11 cellular contexts compared by ENCODE assay signal in the genomic region with DNA sequence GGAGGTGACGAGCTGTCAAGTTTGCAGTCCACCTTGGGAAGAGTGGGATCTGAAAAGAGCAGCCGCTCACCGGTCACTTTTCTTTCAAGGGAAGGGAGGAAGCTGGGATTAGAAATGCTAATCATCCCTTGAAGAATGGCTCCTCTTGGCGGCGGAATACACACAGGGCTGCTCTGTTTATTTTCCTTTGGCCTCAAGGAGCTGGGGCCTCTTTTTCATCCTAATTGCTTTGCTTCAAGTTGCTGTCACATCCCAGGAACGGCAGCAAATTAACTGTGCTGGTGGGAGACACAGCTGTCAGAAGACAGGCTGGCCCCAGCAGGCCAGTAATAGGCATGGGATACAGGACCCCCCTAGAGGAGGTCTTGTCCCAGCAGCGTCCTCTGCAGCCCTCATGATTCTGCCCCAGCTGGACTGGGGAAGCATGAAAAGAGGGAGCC. TPM values are rescaled to one million over a fixed set of nuclear protein-coding genes. Genes with fewer than 3 reads are reported as not detected.
DNase-seq lines count a peak whose midpoint lies in the region; ATAC-seq and TF ChIP-seq lines count a peak whose summit lies in the region.
"Had no signal": no experiment of that assay in that cellular context is flagged by ENCODE, and none has a peak within 500 bp of the region (broad histone marks: within the 10 kb centered on the region; RNA-seq: fewer than 3 reads in every experiment).

No MANE protein-coding gene starts in this region.

- H3K9me2 ChIP-seq in GM23338 (ENCODE audit: insufficient read depth), result no peaks in the 10 kb centered on the region

- H3K9me3 ChIP-seq in gastroesophageal sphincter (no peaks in the 10 kb centered on the region), psoas muscle (no peaks in the 10 kb centered on the region)

- no peaks in the 10 kb centered on the region for H3K79me2 ChIP-seq in GM23338 (replicated peaks; ENCODE audit: insufficient read depth)

- TF ChIP-seq POLR2A in gastroesophageal sphincter (IDR thresholded peaks at IDR 0.05), result no peak

- intact Hi-C loops in psoas muscle (cut with DNase I), result no loop called here

- H3K36me3 Mint-ChIP-seq in GM23338 (ENCODE audit: low read depth), result no peaks in the 10 kb centered on the region; the same call in 2 of the 3 replicates
- H3K36me3 Mint-ChIP-seq: activated naive CD8-positive, alpha-beta T cell treated with anti-CD3 and anti-CD28 coated beads for 36 hours had no signal

- H3K4me2 ChIP-seq in GM23338, result peak overlapping the region; percentile 75

- no peaks in the 10 kb centered on the region for H4K20me1 ChIP-seq in GM23338 (replicated peaks; ENCODE audit: insufficient read depth)

- H3F3A ChIP-seq in GM23338 (replicated peaks; ENCODE audit: low read depth), result peaks cover 26% of the 10 kb centered on the region

- H3K4me3 ChIP-seq in GM23338, result peak overlapping the region; percentile 42
- no peak overlapping the region for H3K4me3 ChIP-seq in gastroesophageal sphincter
- no peak overlapping the region for H3K4me3 ChIP-seq in psoas muscle

- H3K27me3 Mint-ChIP-seq in GM23338 (ENCODE audit: insufficient read depth, low read depth, poor library complexity), result peaks cover 14% of the 10 kb centered on the region

- TF ChIP-seq EP300 in gastroesophageal sphincter (IDR thresholded peaks at IDR 0.05), result no peak

- H3K4me3 Mint-ChIP-seq in GM23338, result peak overlapping the region; percentile 18
- H3K4me3 Mint-ChIP-seq: activated naive CD8-positive, alpha-beta T cell treated with anti-CD3 and anti-CD28 coated beads for 36 hours had no signal

- TF ChIP-seq CTCF in GM23338 (conservative IDR thresholded peaks at IDR 0.05; ENCODE audit: low read depth in 2 of 2) (peak; percentile 37 to 54), VCaP (conservative IDR thresholded peaks at IDR 0.05) (peak; percentile 15; the same call in 1 of the 2 replicates), gastroesophageal sphincter (IDR thresholded peaks at IDR 0.05) (peak in 3 of 4 experiments; percentile 49 to 68 (median 62)), psoas muscle (IDR thresholded peaks at IDR 0.05) (peak; percentile 28)

- DNase-seq in GM23338 (ENCODE audit: low spot score), result peak; percentile 75
- no peak for DNase-seq in psoas muscle
- no peak for DNase-seq in AG08395 (ENCODE audit: low spot score)
- no peak for DNase-seq in stimulated activated naive CD4-positive, alpha-beta T cell (lab: John Stamatoyannopoulos, UW)
- DNase-seq in NOMO-1 treated with dmso at 0.1 percent for 144 hours (lab: John Stamatoyannopoulos, UW; ENCODE audit: unreplicated experiment), result no peak
- DNase-seq: NCI-H510A had no signal

- WGBS in gastroesophageal sphincter (ENCODE audit: low coverage in 1 of 2), 2 donors, result 0 to 4% methylated on average over 5 to 6 of the region's 7 CpGs
- 45 to 55% (median 50%) methylated on average over 7 of the region's 7 CpGs for WGBS in psoas muscle, 3 donors

- H3K36me3 ChIP-seq in GM23338 (ENCODE audit: insufficient read depth), result no peaks in the 10 kb centered on the region
- H3K36me3 ChIP-seq in gastroesophageal sphincter, result no peaks in the 10 kb centered on the region
- H3K36me3 ChIP-seq in psoas muscle (ENCODE audit: insufficient read depth in 1 of 2, low read depth in 1 of 2), result no peaks in the 10 kb centered on the region

- H3K9me3 Mint-ChIP-seq in GM23338, result no peaks in the 10 kb centered on the region
- H3K9me3 Mint-ChIP-seq: activated naive CD8-positive, alpha-beta T cell treated with anti-CD3 and anti-CD28 coated beads for 36 hours had no signal

- H2AFZ ChIP-seq in GM23338, result peak overlapping the region; percentile 86

- H3K27ac Mint-ChIP-seq in GM23338, result no peak overlapping the region
- H3K27ac Mint-ChIP-seq: activated naive CD8-positive, alpha-beta T cell treated with anti-CD3 and anti-CD28 coated beads for 36 hours had no signal

- H3K27ac ChIP-seq in GM23338 (ENCODE audit: low read depth) (peak overlapping the region; percentile 84), VCaP (no peak overlapping the region), gastroesophageal sphincter (peak overlapping the region; percentile 51 to 89 (median 84)), psoas muscle (peak overlapping the region; percentile 50)

- 0 out of 2 replicates have a peak, but pooled peaks cover 3% of the 10 kb centered on the region for H3K27me3 ChIP-seq in GM23338 (ENCODE audit: insufficient read depth)
- no peaks in the 10 kb centered on the region for H3K27me3 ChIP-seq in gastroesophageal sphincter
- no peaks in the 10 kb centered on the region for H3K27me3 ChIP-seq in psoas muscle (ENCODE audit: insufficient read depth in 3 of 3, low read length in 2 of 3)

- peaks cover 66% of the 10 kb centered on the region for H3K4me1 Mint-ChIP-seq in GM23338

- ATAC-seq in GM23338 (peak; percentile 50), gastroesophageal sphincter (no peak), psoas muscle (peak in 1 of 4 donors; percentile 19), GM21737 (IDR thresholded peaks at IDR 0.05; ENCODE audit: unreplicated experiment) (no peak)

- peaks cover 44% of the 10 kb centered on the region for H3K4me1 ChIP-seq in GM23338 (ENCODE audit: insufficient read depth)
- H3K4me1 ChIP-seq in gastroesophageal sphincter, result peaks cover 11 to 87% (median 47%) of the 10 kb centered on the region in 3 donors
- peaks cover 64% of the 10 kb centered on the region for H3K4me1 ChIP-seq in psoas muscle

TF ChIP-seq in GM23338, 12 proteins besides CTCF, POLR2A, EP300 and RAD21:
- no peak for TF ChIP-seq JUNB (IDR thresholded peaks at IDR 0.05; ENCODE audit: unreplicated experiment)
- no peak for TF ChIP-seq STAT1 (IDR thresholded peaks at IDR 0.05; ENCODE audit: unreplicated experiment)
- TF ChIP-seq ZNF331 (CRISPR knock-in tag; IDR thresholded peaks at IDR 0.05; ENCODE audit: low read depth), result no peak
- TF ChIP-seq, protein P1, sequence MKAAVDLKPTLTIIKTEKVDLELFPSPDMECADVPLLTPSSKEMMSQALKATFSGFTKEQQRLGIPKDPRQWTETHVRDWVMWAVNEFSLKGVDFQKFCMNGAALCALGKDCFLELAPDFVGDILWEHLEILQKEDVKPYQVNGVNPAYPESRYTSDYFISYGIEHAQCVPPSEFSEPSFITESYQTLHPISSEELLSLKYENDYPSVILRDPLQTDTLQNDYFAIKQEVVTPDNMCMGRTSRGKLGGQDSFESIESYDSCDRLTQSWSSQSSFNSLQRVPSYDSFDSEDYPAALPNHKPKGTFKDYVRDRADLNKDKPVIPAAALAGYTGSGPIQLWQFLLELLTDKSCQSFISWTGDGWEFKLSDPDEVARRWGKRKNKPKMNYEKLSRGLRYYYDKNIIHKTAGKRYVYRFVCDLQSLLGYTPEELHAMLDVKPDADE (IDR thresholded peaks at IDR 0.05), result no peak
- TF ChIP-seq ZNF114 (CRISPR knock-in tag; IDR thresholded peaks at IDR 0.05), result no peak
- no peak for TF ChIP-seq EZH2 (IDR thresholded peaks at IDR 0.05; ENCODE audit: low read depth, unreplicated experiment)
- TF ChIP-seq CREB1 (CRISPR knock-in tag; IDR thresholded peaks at IDR 0.05; ENCODE audit: low read depth), result no peak
- no peak for TF ChIP-seq NANOG (IDR thresholded peaks at IDR 0.05; ENCODE audit: borderline replicate concordance)
- TF ChIP-seq EZH2phosphoT487 (IDR thresholded peaks at IDR 0.05; ENCODE audit: unreplicated experiment), result no peak
- no peak for TF ChIP-seq POLR2AphosphoS5 (IDR thresholded peaks at IDR 0.05; ENCODE audit: low read depth)
TF ChIP-seq in GM23338: peak in this region for 0.

RNA-seq across cellular contexts. Expression of gene KBTBD13, which starts 6.7 kb away (rescaled TPM):
- total RNA-seq in GM23338 (2014; rRNA removed; shearing (Covaris generic)), result not detected in 2 replicates
- 0.09 TPM in 1 of 2 replicates, not detected in the other for polyA plus RNA-seq in GM23338 (2016; fragmentation: Nextera tagmentation; extraction: Ambion mirVana)
- not detected for total RNA-seq in gastroesophageal sphincter
- total RNA-seq in psoas muscle, result 1 to 10 TPM; 1.3 to 5.7 (median 3.4) TPM
- polyA plus RNA-seq in psoas muscle, result 1 to 10 TPM in 2 of 3 donors, under 1 TPM in 1; 0.12 to 5.7 (median 1.2) TPM
- total RNA-seq: activated naive CD8-positive, alpha-beta T cell treated with anti-CD3 and anti-CD28 coated beads for 36 hours; subcutaneous adipose tissue had no signal

RNA-seq across cellular contexts. Expression of gene RASL12, which starts 15.5 kb away (rescaled TPM):
- 20.1 and 27.7 TPM in 2 replicates for total RNA-seq in GM23338 (2014; rRNA removed; shearing (Covaris generic))
- polyA plus RNA-seq in GM23338 (2016; fragmentation: Nextera tagmentation; extraction: Ambion mirVana) (4.5 and 5.4 TPM in 2 replicates), psoas muscle (1 to 10 TPM; 2.6 to 3.0 (median 3.0) TPM)
- total RNA-seq in gastroesophageal sphincter (100 to 1,000 TPM in 3 of 4 donors, 10 to 100 TPM in 1; 43.2 to 244 (median 179) TPM), psoas muscle (1 to 10 TPM; 2.5 to 6.3 (median 3.2) TPM)
- total RNA-seq: activated naive CD8-positive, alpha-beta T cell treated with anti-CD3 and anti-CD28 coated beads for 36 hours had no signal

RNA-seq across cellular contexts. Expression of gene UBAP1L, which starts 31.7 kb away (rescaled TPM):
- 1.4 and 1.5 TPM in 2 replicates for total RNA-seq in GM23338 (2014; rRNA removed; shearing (Covaris generic))
- 0.47 and 0.53 TPM in 2 replicates for polyA plus RNA-seq in GM23338 (2016; fragmentation: Nextera tagmentation; extraction: Ambion mirVana)
- 1 to 10 TPM in 3 of 4 donors, under 1 TPM in 1; 0.12 to 7.5 (median 3.0) TPM for total RNA-seq in gastroesophageal sphincter
- 1 to 10 TPM; 1.1 to 2.8 (median 1.9) TPM for total RNA-seq in psoas muscle
- polyA plus RNA-seq in psoas muscle, result 1 to 10 TPM in 1 of 3 donors, under 1 TPM in 2; 0.79 to 1.1 (median 0.90) TPM

RNA-seq across cellular contexts. Expression of gene SLC51B, which starts 38.1 kb away (rescaled TPM):
- total RNA-seq in GM23338 (2014; rRNA removed; shearing (Covaris generic)), result not detected in 2 replicates
- polyA plus RNA-seq in GM23338 (2016; fragmentation: Nextera tagmentation; extraction: Ambion mirVana) (not detected in 2 replicates), psoas muscle (under 1 TPM in 2 of 3 donors, not detected in 1; 0.04 to 0.07 TPM)
- total RNA-seq in gastroesophageal sphincter (not detected), psoas muscle (not detected)
- total RNA-seq: activated naive CD8-positive, alpha-beta T cell treated with anti-CD3 and anti-CD28 coated beads for 36 hours; subcutaneous adipose tissue had no signal

RNA-seq across cellular contexts. Expression of gene PDCD7, which starts 50.3 kb away (rescaled TPM):
- total RNA-seq in GM23338 (2014; rRNA removed; shearing (Covaris generic)), result 16.5 and 21.2 TPM in 2 replicates
- polyA plus RNA-seq in GM23338 (2016; fragmentation: Nextera tagmentation; extraction: Ambion mirVana) (16.8 and 18.9 TPM in 2 replicates), psoas muscle (10 to 100 TPM in 1 of 3 donors, 1 to 10 TPM in 2; 6.8 to 14.5 (median 9.9) TPM)
- total RNA-seq in gastroesophageal sphincter (10 to 100 TPM; 26.4 to 70.7 (median 30.4) TPM), psoas muscle (10 to 100 TPM; 12.3 to 22.4 (median 15.7) TPM)
